Comparison of ENCODE assay signal across 8 cellular contexts in genomic region chr1:165827199-165828102, GRCh38. TPM values are rescaled to one million over a fixed set of nuclear protein-coding genes. Genes with fewer than 3 reads are reported as not detected.
DNase-seq lines count a peak whose midpoint lies in the region; ATAC-seq and TF ChIP-seq lines count a peak whose summit lies in the region.

Gene UCK2 (plus strand): TSS chr1:165827614. CDS start chr1:165827834, 220 bp downstream.

- TF ChIP-seq CTCF in coronary artery (IDR thresholded peaks at IDR 0.05): no peak
- TF ChIP-seq CTCF in left lung (IDR thresholded peaks at IDR 0.05): peak in 1 of 2 donors; percentile 22

- intact Hi-C loops in left lung (cut with DNase I): loop anchor here in 1 of 2 donors (10.0 kb wide), 1 partner anchor 77 kb away; no protein-coding TSS in a partner anchor

- DNase-seq in Ammon's horn (ENCODE audit: low spot score): peak; percentile 77
- DNase-seq in NCI-H345 treated with DMSO at 0.1 percent for 48 hours (lab: John Stamatoyannopoulos, UW; ENCODE audit: unreplicated experiment): peak; percentile 41
- peak; percentile 43 to 65 for DNase-seq in activated CD4-positive, alpha-beta T cell treated with anti-CD3 and anti-CD28 coated beads for 24 hours (ENCODE audit: low read depth in 2 of 2)
- peak; percentile 80 for DNase-seq in coronary artery (ENCODE audit: low spot score)
- DNase-seq in left lung: peak; percentile 80 to 93
- DNase-seq in stimulated activated CD4-positive, alpha-beta T cell treated with anti-CD3 and anti-CD28 coated beads, Interleukin-4, amount 100 ng/mL, for 1 hour: peak; percentile 69

- no peaks in the 10 kb centered on the region for H3K36me3 ChIP-seq in left lung

- peaks cover 0 to 17% of the 10 kb centered on the region in 2 donors for H3K27me3 ChIP-seq in left lung

- H3K4me1 ChIP-seq in left lung: peaks cover 4 to 16% of the 10 kb centered on the region in 2 donors

- H3K9me3 ChIP-seq in left lung: no peaks in the 10 kb centered on the region

- peak; percentile 54 for ATAC-seq in GM18873 (IDR thresholded peaks at IDR 0.05; ENCODE audit: low FRiP score, unreplicated experiment)
- peak; percentile 57 for ATAC-seq in HG03108 (IDR thresholded peaks at IDR 0.05; ENCODE audit: unreplicated experiment)
- peak; percentile 93 for ATAC-seq in left lung

- H3K27ac ChIP-seq in coronary artery (peak within 1 kb of the TSS; percentile 78 to 91), left lung (peak within 1 kb of the TSS; percentile 57 to 80)

- H3K4me3 ChIP-seq in coronary artery (peak within 1 kb of the TSS; percentile 90), left lung (peak within 1 kb of the TSS; percentile 76 to 85)

RNA-seq across cellular contexts. Expression of gene UCK2, which starts in this region (rescaled TPM):
- total RNA-seq in left lung: 10 to 100 TPM in 1 of 2 donors, 1 to 10 TPM in 1; 8.6 to 19.8 TPM

Comparison
In these comparisons a context has a peak if more than half of its experiments do, and no peak if none do; other contexts are left out.
1. Peak in every context shown above with its lines: DNase-seq, ATAC-seq, H3K4me3 ChIP-seq and H3K27ac ChIP-seq.